Comparison of ENCODE assay signal across 8 cellular contexts in genomic region chr10:110919971-110920881, GRCh38. TPM values are rescaled to one million over a fixed set of nuclear protein-coding genes. Genes with fewer than 3 reads are reported as not detected.
A peak's percentile ranks its signal among the peaks of the same experiment; 100 is the strongest.
DNase-seq lines count a peak whose midpoint lies in the region; ATAC-seq and TF ChIP-seq lines count a peak whose summit lies in the region.

No MANE protein-coding gene starts in this region.

- no peak for TF ChIP-seq CTCF in CD4-positive, alpha-beta T cell (IDR thresholded peaks at IDR 0.05)
- TF ChIP-seq CTCF in glutamatergic neuron (IDR thresholded peaks at IDR 0.05; ENCODE audit: partially characterized antibody, unreplicated experiment), result no peak
- no peak for TF ChIP-seq CTCF in osteoblast (IDR thresholded peaks at IDR 0.05; ENCODE audit: extremely low read depth, low read depth, low read length)

- H3K4me1 Mint-ChIP-seq in CD4-positive, alpha-beta T cell (ENCODE audit: low read depth), result peaks cover 71% of the 10 kb centered on the region
- peaks cover 40% of the 10 kb centered on the region for H3K4me1 Mint-ChIP-seq in activated T-helper 2 cell treated with anti-CD3 and anti-CD28 coated beads, Interferon-gamma antibody, Interleukin-2, Interleukin-4, amounts not matched to agents 10 μg/mL and 5 μg/mL and 100 μg/mL, durations not matched to agents 14 hours and 24 hours and 36 hours (ENCODE audit: low read depth)
- peaks cover 15% of the 10 kb centered on the region for H3K4me1 Mint-ChIP-seq in glutamatergic neuron (ENCODE audit: low read depth, unreplicated experiment)

- POLR2A ChIA-PET in CD4-positive, alpha-beta T cell (lab: Charles Lee), result interaction anchor here (0.8 to 4.1 kb wide), 7 partner anchors 9 to 711 kb away, joined by 3 to 18 read pairs (median 3); partner anchors contain the start of gene SMNDC1

- no peaks in the 10 kb centered on the region for H3K27me3 Mint-ChIP-seq in CD4-positive, alpha-beta T cell
- no peaks in the 10 kb centered on the region for H3K27me3 Mint-ChIP-seq in activated T-helper 2 cell treated with anti-CD3 and anti-CD28 coated beads, Interferon-gamma antibody, Interleukin-2, Interleukin-4, amounts not matched to agents 10 μg/mL and 5 μg/mL and 100 μg/mL, durations not matched to agents 14 hours and 24 hours and 36 hours (ENCODE audit: low read depth)
- peaks cover 13% of the 10 kb centered on the region for H3K27me3 Mint-ChIP-seq in glutamatergic neuron (ENCODE audit: unreplicated experiment)

- peaks cover 52% of the 10 kb centered on the region for H3K79me2 ChIP-seq in osteoblast (ENCODE audit: insufficient read depth, low read length)

- no peaks in the 10 kb centered on the region for H3K9me3 ChIP-seq in CD4-positive, alpha-beta T cell (ENCODE audit: control insufficient read depth, low read length)
- no peaks in the 10 kb centered on the region for H3K9me3 ChIP-seq in osteoblast (ENCODE audit: low read depth, low read length)

- no peaks in the 10 kb centered on the region for H3K36me3 ChIP-seq in osteoblast (ENCODE audit: insufficient read depth, low read length)

- no peak for ATAC-seq in CD4-positive, alpha-beta T cell (ENCODE audit: poor library complexity)
- peak; percentile 18 for ATAC-seq in GM19025 (IDR thresholded peaks at IDR 0.05; ENCODE audit: low read depth, unreplicated experiment)
- ATAC-seq in HG03103 (IDR thresholded peaks at IDR 0.05; ENCODE audit: low read depth, unreplicated experiment), result peak; percentile 32

- H3K4me2 ChIP-seq in osteoblast (ENCODE audit: insufficient read depth, low read length), result peak overlapping the region; percentile 73

- peak overlapping the region; percentile 75 for H3K27ac Mint-ChIP-seq in CD4-positive, alpha-beta T cell
- peak overlapping the region; percentile 78 for H3K27ac Mint-ChIP-seq in activated T-helper 2 cell treated with anti-CD3 and anti-CD28 coated beads, Interferon-gamma antibody, Interleukin-2, Interleukin-4, amounts not matched to agents 10 μg/mL and 5 μg/mL and 100 μg/mL, durations not matched to agents 14 hours and 24 hours and 36 hours
- peak overlapping the region; percentile 91 for H3K27ac Mint-ChIP-seq in glutamatergic neuron (ENCODE audit: unreplicated experiment)

- H2AFZ ChIP-seq in osteoblast (ENCODE audit: low read length), result peak overlapping the region; percentile 67

- intact Hi-C loops in CD4-positive, alpha-beta T cell (cut with DNase I, micrococcal nuclease), result loop anchor here (1.0 to 10.0 kb wide), 9 partner anchors 37 to 1525 kb away; partner anchors contain the start of genes DUSP5 (in 1 of the 2), PDCD4 (in 1 of the 2), SMNDC1 (in 1 of the 2) and VTI1A (in 1 of the 2)
- intact Hi-C loops in activated T-helper 2 cell treated with anti-CD3 and anti-CD28 coated beads, Interferon-gamma antibody, Interleukin-2, Interleukin-4, amounts not matched to agents 10 μg/mL and 5 μg/mL and 100 μg/mL, durations not matched to agents 14 hours and 24 hours and 36 hours (cut with micrococcal nuclease), result loop anchor here (1.0 to 5.0 kb wide), 8 partner anchors 17 to 913 kb away; partner anchors contain the start of genes ADD3 and ADRA2A

- peak overlapping the region; percentile 98 for H3K4me3 Mint-ChIP-seq in CD4-positive, alpha-beta T cell
- H3K4me3 Mint-ChIP-seq in activated T-helper 2 cell treated with anti-CD3 and anti-CD28 coated beads, Interferon-gamma antibody, Interleukin-2, Interleukin-4, amounts not matched to agents 10 μg/mL and 5 μg/mL and 100 μg/mL, durations not matched to agents 14 hours and 24 hours and 36 hours (ENCODE audit: low read depth), result peak overlapping the region; percentile 94
- peak overlapping the region; percentile 96 for H3K4me3 Mint-ChIP-seq in glutamatergic neuron (ENCODE audit: unreplicated experiment)

- H4K20me1 ChIP-seq in osteoblast (ENCODE audit: insufficient read depth, low read length), result peaks cover 34% of the 10 kb centered on the region

- peak overlapping the region; percentile 87 for H3K4me3 ChIP-seq in osteoblast (ENCODE audit: insufficient read depth, low read length)

- H3K36me3 Mint-ChIP-seq in CD4-positive, alpha-beta T cell (ENCODE audit: low read depth), result peaks cover 41% of the 10 kb centered on the region
- peaks cover 20% of the 10 kb centered on the region for H3K36me3 Mint-ChIP-seq in activated T-helper 2 cell treated with anti-CD3 and anti-CD28 coated beads, Interferon-gamma antibody, Interleukin-2, Interleukin-4, amounts not matched to agents 10 μg/mL and 5 μg/mL and 100 μg/mL, durations not matched to agents 14 hours and 24 hours and 36 hours (ENCODE audit: low read depth)
- no peaks in the 10 kb centered on the region for H3K36me3 Mint-ChIP-seq in glutamatergic neuron (ENCODE audit: unreplicated experiment)

- no peaks in the 10 kb centered on the region for H3K9me3 Mint-ChIP-seq in CD4-positive, alpha-beta T cell
- H3K9me3 Mint-ChIP-seq in activated T-helper 2 cell treated with anti-CD3 and anti-CD28 coated beads, Interferon-gamma antibody, Interleukin-2, Interleukin-4, amounts not matched to agents 10 μg/mL and 5 μg/mL and 100 μg/mL, durations not matched to agents 14 hours and 24 hours and 36 hours, result no peaks in the 10 kb centered on the region
- peaks cover 7% of the 10 kb centered on the region for H3K9me3 Mint-ChIP-seq in glutamatergic neuron (ENCODE audit: unreplicated experiment)

- H3K4me1 ChIP-seq in osteoblast (ENCODE audit: insufficient read depth, low read length), result peaks cover 37% of the 10 kb centered on the region

- H3K27ac ChIP-seq in CD4-positive, alpha-beta T cell (ENCODE audit: low read depth, low read length), result peak overlapping the region; percentile 53
- H3K27ac ChIP-seq in osteoblast (ENCODE audit: low read depth, low read length), result peak overlapping the region; percentile 88

- no peaks in the 10 kb centered on the region for H3K27me3 ChIP-seq in CD4-positive, alpha-beta T cell (ENCODE audit: control insufficient read depth, insufficient read depth, low read length)
- H3K27me3 ChIP-seq in osteoblast (ENCODE audit: insufficient read depth, low read length), result no peaks in the 10 kb centered on the region

- peak in 4 of 10 experiments; percentile 2 to 10 (median 6) for DNase-seq in CD4-positive, alpha-beta T cell
- DNase-seq in NCI-H82 treated with DMSO at 0.1 percent for 48 hours (lab: John Stamatoyannopoulos, UW; ENCODE audit: unreplicated experiment), result peak; percentile 12
- DNase-seq in activated T-helper 2 cell treated with anti-CD3 and anti-CD28 coated beads, Interferon-gamma antibody, Interleukin-2, Interleukin-4, amounts not matched to agents 10 μg/mL and 5 μg/mL and 100 μg/mL, durations not matched to agents 14 hours and 24 hours and 36 hours (ENCODE audit: low spot score), result peak; percentile 23
- DNase-seq in glutamatergic neuron, result peak; percentile 43
- DNase-seq in osteoblast (ENCODE audit: insufficient read length, low spot score, missing footprints), result no peak
- DNase-seq in occipital lobe (lab: John Stamatoyannopoulos, UW), result no peak

- CTCF ChIA-PET in CD4-positive, alpha-beta T cell (lab: Charles Lee), result no interaction called here

RNA-seq across cellular contexts. Expression of gene SHOC2, which starts 0.8 kb away (rescaled TPM):
- total RNA-seq in CD4-positive, alpha-beta T cell, result 10 to 100 TPM; 65.9 to 66.9 TPM
- total RNA-seq in activated T-helper 2 cell treated with anti-CD3 and anti-CD28 coated beads, Interferon-gamma antibody, Interleukin-2, Interleukin-4, amounts not matched to agents 10 μg/mL and 5 μg/mL and 100 μg/mL, durations not matched to agents 14 hours and 24 hours and 36 hours, result 36.4 and 44.3 TPM in 2 replicates
- total RNA-seq in glutamatergic neuron (ENCODE audit: unreplicated experiment), result 98.3 TPM
- total RNA-seq in osteoblast, result 69.0 and 73.8 TPM in 2 replicates
- total RNA-seq in occipital lobe, result 187 TPM

RNA-seq across cellular contexts. Expression of gene BBIP1, which starts 1.2 kb away (rescaled TPM):
- total RNA-seq in CD4-positive, alpha-beta T cell, result 10 to 100 TPM; 17.1 to 21.9 TPM
- total RNA-seq in activated T-helper 2 cell treated with anti-CD3 and anti-CD28 coated beads, Interferon-gamma antibody, Interleukin-2, Interleukin-4, amounts not matched to agents 10 μg/mL and 5 μg/mL and 100 μg/mL, durations not matched to agents 14 hours and 24 hours and 36 hours, result 31.5 and 32.7 TPM in 2 replicates
- total RNA-seq in glutamatergic neuron (ENCODE audit: unreplicated experiment) (39.1 TPM), osteoblast (31.2 and 32.2 TPM in 2 replicates), occipital lobe (78.1 TPM)

RNA-seq across cellular contexts. Expression of gene PDCD4, which starts 48.5 kb away (rescaled TPM):
- 100 to 1,000 TPM; 352 to 358 TPM for total RNA-seq in CD4-positive, alpha-beta T cell
- 60.4 and 67.7 TPM in 2 replicates for total RNA-seq in activated T-helper 2 cell treated with anti-CD3 and anti-CD28 coated beads, Interferon-gamma antibody, Interleukin-2, Interleukin-4, amounts not matched to agents 10 μg/mL and 5 μg/mL and 100 μg/mL, durations not matched to agents 14 hours and 24 hours and 36 hours
- 149 TPM for total RNA-seq in glutamatergic neuron (ENCODE audit: unreplicated experiment)
- total RNA-seq in osteoblast, result 63.1 and 73.8 TPM in 2 replicates
- 61.1 TPM for total RNA-seq in occipital lobe

Comparison
In these comparisons a context has a peak if more than half of its experiments do, and no peak if none do; other contexts are left out.
1. DNase-seq: peak in NCI-H82 treated with DMSO at 0.1 percent for 48 hours (single experiment), activated T-helper 2 cell treated with anti-CD3 and anti-CD28 coated beads, Interferon-gamma antibody, Interleukin-2, Interleukin-4, amounts not matched to agents 10 μg/mL and 5 μg/mL and 100 μg/mL, durations not matched to agents 14 hours and 24 hours and 36 hours (single experiment) and glutamatergic neuron (single experiment); none in osteoblast (single experiment) and occipital lobe (single experiment).
2. Peak in every context shown above with its lines, with median percentiles within 50 percentile points of each other: H3K27ac Mint-ChIP-seq and H3K4me3 Mint-ChIP-seq.